In the genomic region with DNA sequence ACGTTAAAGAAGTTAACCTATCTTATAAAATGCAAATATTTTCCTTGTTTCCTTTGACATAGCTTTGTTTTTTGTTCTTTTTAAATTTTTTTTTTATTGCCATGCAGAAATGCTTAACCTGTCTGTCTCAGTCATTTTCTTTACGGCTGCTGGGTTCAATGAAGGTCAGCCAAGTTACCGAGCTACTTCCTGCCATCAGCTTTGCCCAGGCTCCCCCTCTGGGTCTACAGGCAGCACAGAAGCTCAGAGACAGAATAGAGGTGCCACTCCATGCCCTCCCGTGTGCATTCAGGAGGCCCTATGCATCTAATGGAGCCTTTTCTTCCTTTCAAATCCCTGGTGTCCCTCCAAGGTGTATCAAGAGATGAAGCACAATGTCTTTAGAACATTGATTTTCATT, we compare ENCODE assay signal across 21 cellular contexts.
"Had no signal": no experiment of that assay in that cellular context is flagged by ENCODE, and none has a peak within 500 bp of the region (broad histone marks: within the 10 kb centered on the region; RNA-seq: fewer than 3 reads in every experiment).

No MANE protein-coding gene starts in this region.

- H3K9me3 ChIP-seq: Peyer's patch, SJCRH30 had no signal

- H3K9ac ChIP-seq: KMS-11 had no signal

- H3K4me2 ChIP-seq: KMS-11, PC-9 had no signal

- H3K27ac ChIP-seq: KMS-11, PC-9, Peyer's patch, SJCRH30 had no signal

- H3K4me1 ChIP-seq: Peyer's patch, SJCRH30 had no signal

- DNase-seq: NCI-H1105, NCI-H1436 treated with DMSO at 0.1 percent for 48 hours, NCI-H1694, NCI-H187 treated with DMSO at 0.1 percent for 48 hours, NCI-H2029 treated with DMSO at 0.1 percent for 48 hours, NCI-H2171 treated with DMSO at 0.1 percent for 48 hours, NCI-H345, NCI-H446 treated with DMSO at 0.1 percent for 48 hours, NCI-H510A treated with DMSO at 0.1 percent for 48 hours, NCI-H526, NCI-H748 treated with DMSO at 0.1 percent for 48 hours, OCI-M1, PC-9, Peyer's patch, SHP77 treated with DMSO at 0.1 percent for 48 hours, SJCRH30, SW 1271, T-cell had no signal

- FAIRE-seq: K562 had no signal

- ATAC-seq: K562, Right ventricle myocardium inferior, T-cell had no signal

- H3K4me3 ChIP-seq: K562, PC-9, Peyer's patch, SJCRH30 had no signal

- H3K36me3 ChIP-seq: Peyer's patch, SJCRH30 had no signal

- H3K27me3 ChIP-seq: Peyer's patch, SJCRH30 had no signal

- H2AFZ ChIP-seq: PC-9 had no signal
